1 cellular context compared by ENCODE assay signal in the genomic region with DNA sequence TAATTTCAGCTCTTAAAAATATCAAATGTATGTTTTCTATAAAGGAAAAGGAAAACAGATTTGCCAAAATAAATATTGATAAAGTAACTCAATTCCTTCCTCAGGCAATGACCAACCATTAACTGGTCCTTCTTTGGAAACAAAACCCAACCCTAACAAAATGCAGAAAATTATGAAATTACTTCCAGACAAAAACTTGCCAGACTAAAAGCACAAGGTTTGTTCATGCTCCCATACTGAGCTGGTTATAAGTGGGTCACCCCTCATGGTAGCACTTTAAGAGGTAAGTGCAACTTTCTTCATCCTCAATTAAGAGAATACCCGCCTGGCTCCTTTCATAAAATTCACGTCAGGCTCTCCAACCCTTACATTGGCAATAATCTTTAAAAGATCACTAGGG.
TF ChIP-seq lines count a peak whose summit lies in the region.

No MANE protein-coding gene starts in this region.

TF ChIP-seq in GM12878, 131 proteins besides CTCF, POLR2A, EP300 and RAD21:
- no peak for TF ChIP-seq GABPA (IDR thresholded peaks at IDR 0.05; ENCODE audit: low read depth)
- TF ChIP-seq HDAC2 (IDR thresholded peaks at IDR 0.05), result no peak
- no peak for TF ChIP-seq ASH2L (IDR thresholded peaks at IDR 0.05; ENCODE audit: borderline replicate concordance, low read depth)
- no peak for TF ChIP-seq FOXK2 (IDR thresholded peaks at IDR 0.05)
- TF ChIP-seq TCF7 (IDR thresholded peaks at IDR 0.05; ENCODE audit: borderline replicate concordance), result no peak
- no peak for TF ChIP-seq KLF5 (IDR thresholded peaks at IDR 0.05; ENCODE audit: partially characterized antibody)
- TF ChIP-seq, protein P1, sequence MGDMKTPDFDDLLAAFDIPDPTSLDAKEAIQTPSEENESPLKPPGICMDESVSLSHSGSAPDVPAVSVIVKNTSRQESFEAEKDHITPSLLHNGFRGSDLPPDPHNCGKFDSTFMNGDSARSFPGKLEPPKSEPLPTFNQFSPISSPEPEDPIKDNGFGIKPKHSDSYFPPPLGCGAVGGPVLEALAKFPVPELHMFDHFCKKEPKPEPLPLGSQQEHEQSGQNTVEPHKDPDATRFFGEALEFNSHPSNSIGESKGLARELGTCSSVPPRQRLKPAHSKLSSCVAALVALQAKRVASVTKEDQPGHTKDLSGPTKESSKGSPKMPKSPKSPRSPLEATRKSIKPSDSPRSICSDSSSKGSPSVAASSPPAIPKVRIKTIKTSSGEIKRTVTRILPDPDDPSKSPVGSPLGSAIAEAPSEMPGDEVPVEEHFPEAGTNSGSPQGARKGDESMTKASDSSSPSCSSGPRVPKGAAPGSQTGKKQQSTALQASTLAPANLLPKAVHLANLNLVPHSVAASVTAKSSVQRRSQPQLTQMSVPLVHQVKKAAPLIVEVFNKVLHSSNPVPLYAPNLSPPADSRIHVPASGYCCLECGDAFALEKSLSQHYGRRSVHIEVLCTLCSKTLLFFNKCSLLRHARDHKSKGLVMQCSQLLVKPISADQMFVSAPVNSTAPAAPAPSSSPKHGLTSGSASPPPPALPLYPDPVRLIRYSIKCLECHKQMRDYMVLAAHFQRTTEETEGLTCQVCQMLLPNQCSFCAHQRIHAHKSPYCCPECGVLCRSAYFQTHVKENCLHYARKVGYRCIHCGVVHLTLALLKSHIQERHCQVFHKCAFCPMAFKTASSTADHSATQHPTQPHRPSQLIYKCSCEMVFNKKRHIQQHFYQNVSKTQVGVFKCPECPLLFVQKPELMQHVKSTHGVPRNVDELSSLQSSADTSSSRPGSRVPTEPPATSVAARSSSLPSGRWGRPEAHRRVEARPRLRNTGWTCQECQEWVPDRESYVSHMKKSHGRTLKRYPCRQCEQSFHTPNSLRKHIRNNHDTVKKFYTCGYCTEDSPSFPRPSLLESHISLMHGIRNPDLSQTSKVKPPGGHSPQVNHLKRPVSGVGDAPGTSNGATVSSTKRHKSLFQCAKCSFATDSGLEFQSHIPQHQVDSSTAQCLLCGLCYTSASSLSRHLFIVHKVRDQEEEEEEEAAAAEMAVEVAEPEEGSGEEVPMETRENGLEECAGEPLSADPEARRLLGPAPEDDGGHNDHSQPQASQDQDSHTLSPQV (IDR thresholded peaks at IDR 0.05), result no peak
- TF ChIP-seq ZSCAN29 (IDR thresholded peaks at IDR 0.05), result no peak
- no peak for TF ChIP-seq SMAD5 (IDR thresholded peaks at IDR 0.05; ENCODE audit: low read depth)
- no peak for TF ChIP-seq CREM (IDR thresholded peaks at IDR 0.05; ENCODE audit: low read depth)
- TF ChIP-seq SIN3A (IDR thresholded peaks at IDR 0.05; ENCODE audit: low read depth, low read length), result no peak
- TF ChIP-seq TBL1XR1 (IDR thresholded peaks at IDR 0.05; ENCODE audit: low read depth, low read length), result no peak
- no peak for TF ChIP-seq TCF12 (IDR thresholded peaks at IDR 0.05; ENCODE audit: low read depth, low read length)
- no peak for TF ChIP-seq NR2C1 (IDR thresholded peaks at IDR 0.05)
- no peak for TF ChIP-seq ZNF274 (IDR thresholded peaks at IDR 0.05; ENCODE audit: insufficient read depth, insufficient read length)
